ENCODE assay signal across 16 cellular contexts in genomic region chr1:175317795-175318194, GRCh38.
A peak's percentile ranks its signal among the peaks of the same experiment; 100 is the strongest.
DNase-seq lines count a peak whose midpoint lies in the region; ATAC-seq and TF ChIP-seq lines count a peak whose summit lies in the region.
"Had no signal": no experiment of that assay in that cellular context is flagged by ENCODE, and none has a peak within 500 bp of the region (broad histone marks: within the 10 kb centered on the region; RNA-seq: fewer than 3 reads in every experiment).

No MANE protein-coding gene starts in this region.

- H3K4me3 ChIP-seq in HEK293 (ENCODE audit: low read depth, low read length) (no peak overlapping the region), stomach (no peak overlapping the region)
- H3K4me3 ChIP-seq: adrenal gland had no signal

- 41 to 72% (median 49%) methylated on average over 2 of the region's 2 CpGs for WGBS in stomach, 5 donors

- no peak for TF ChIP-seq POLR2A in stomach (IDR thresholded peaks at IDR 0.05)

- no peaks in the 10 kb centered on the region for H3K27me3 ChIP-seq in stomach
- H3K27me3 ChIP-seq: adrenal gland had no signal

- H3K27ac ChIP-seq in HEK293 (ENCODE audit: extremely low read depth, low read depth, low read length), result no peak overlapping the region
- H3K27ac ChIP-seq in stomach, result peak overlapping the region; percentile 60 to 84 (median 69)
- H3K27ac ChIP-seq: adrenal gland had no signal

- no peaks in the 10 kb centered on the region for H3K9me3 Mint-ChIP-seq in activated CD4-positive, alpha-beta memory T cell treated with anti-CD3 and anti-CD28 coated beads for 36 hours
- H3K9me3 Mint-ChIP-seq: activated T-helper 2 cell treated with anti-CD3 and anti-CD28 coated beads, Interferon-gamma antibody, Interleukin-2, Interleukin-4, amounts not matched to agents 10 μg/mL and 5 μg/mL and 100 μg/mL, durations not matched to agents 14 hours and 24 hours and 36 hours; naive thymus-derived CD8-positive, alpha-beta T cell; stimulated activated naive CD8-positive, alpha-beta T cell treated with anti-CD3 and anti-CD28 coated beads, Interleukin-15, Interleukin-2, amounts not matched to agents 100 ng/mL and 50 ng/mL, for 24 hours had no signal

- no peak overlapping the region for H3K4me3 Mint-ChIP-seq in activated CD4-positive, alpha-beta memory T cell treated with anti-CD3 and anti-CD28 coated beads for 36 hours
- H3K4me3 Mint-ChIP-seq: naive thymus-derived CD8-positive, alpha-beta T cell; stimulated activated naive CD8-positive, alpha-beta T cell treated with anti-CD3 and anti-CD28 coated beads, Interleukin-15, Interleukin-2, amounts not matched to agents 100 ng/mL and 50 ng/mL, for 24 hours had no signal

- no peak overlapping the region for H3K27ac Mint-ChIP-seq in activated CD4-positive, alpha-beta memory T cell treated with anti-CD3 and anti-CD28 coated beads for 36 hours
- H3K27ac Mint-ChIP-seq: activated T-helper 2 cell treated with anti-CD3 and anti-CD28 coated beads, Interferon-gamma antibody, Interleukin-2, Interleukin-4, amounts not matched to agents 10 μg/mL and 5 μg/mL and 100 μg/mL, durations not matched to agents 14 hours and 24 hours and 36 hours; progenitor cell of endocrine pancreas; stimulated activated naive CD8-positive, alpha-beta T cell treated with anti-CD3 and anti-CD28 coated beads, Interleukin-15, Interleukin-2, amounts not matched to agents 100 ng/mL and 50 ng/mL, for 24 hours had no signal

- TF ChIP-seq CTCF in HEK293 (tag by site-specific recombination; IDR thresholded peaks at IDR 0.05) (no peak), stomach (IDR thresholded peaks at IDR 0.05) (no peak)

- peak; percentile 14 for ATAC-seq in esophagus mucosa
- ATAC-seq in GM21423 (IDR thresholded peaks at IDR 0.05; ENCODE audit: unreplicated experiment), result no peak
- ATAC-seq: naive thymus-derived CD8-positive, alpha-beta T cell had no signal

- H3K36me3 ChIP-seq in HEK293 (ENCODE audit: control insufficient read depth in 2 of 2, insufficient read depth in 1 of 2, low read length in 2 of 2) (no peaks in the 10 kb centered on the region), stomach (no peaks in the 10 kb centered on the region)
- H3K36me3 ChIP-seq: adrenal gland had no signal

- peak; percentile 28 for DNase-seq in mucosa of gallbladder (ENCODE audit: low spot score)
- DNase-seq in stomach, result peak; percentile 39
- DNase-seq in activated CD4-positive, alpha-beta memory T cell treated with anti-CD3 and anti-CD28 coated beads for 36 hours, result no peak
- no peak for DNase-seq in central memory CD4-positive, alpha-beta T cell
- no peak for DNase-seq in HEK293T (ENCODE audit: extremely low spot score)
- DNase-seq: activated CD4-positive, CD25-positive, alpha-beta regulatory T cell treated with anti-CD3 and anti-CD28 coated beads, Interleukin-2, amount 50 U/mL, for 72 hours; NCI-H2029; NCI-H446 treated with DMSO at 0.1 percent for 48 hours had no signal

- no peak for TF ChIP-seq EP300 in stomach (IDR thresholded peaks at IDR 0.05)

- POLR2A ChIA-PET in HEK293 (lab: Yijun Ruan, JAX) (interaction anchor here (1.3 kb wide), 1 partner anchor 126 kb away, joined by 3 read pairs; no protein-coding TSS in a partner anchor), HEK293T (lab: Yijun Ruan, JAX) (no interaction called here)
- POLR2A ChIA-PET in activated CD4-positive, alpha-beta memory T cell treated with anti-CD3 and anti-CD28 coated beads for 36 hours (lab: Charles Lee), result interaction anchor here (1.8 kb wide), 2 partner anchors 163 to 166 kb away, joined by 4 to 7 read pairs; no protein-coding TSS in a partner anchor

- peaks cover 14% of the 10 kb centered on the region for H3K4me1 Mint-ChIP-seq in activated CD4-positive, alpha-beta memory T cell treated with anti-CD3 and anti-CD28 coated beads for 36 hours (ENCODE audit: low read depth)

- intact Hi-C loops in stomach (cut with DNase I; ENCODE audit: low total_unique reads), result loop anchor here (2.0 to 10.0 kb wide), 2 partner anchors 163 to 283 kb away; no protein-coding TSS in a partner anchor
- intact Hi-C loops in activated CD4-positive, alpha-beta memory T cell treated with anti-CD3 and anti-CD28 coated beads for 36 hours (cut with micrococcal nuclease), result loop anchor here (2.0 kb wide), 1 partner anchor 289 kb away; no protein-coding TSS in a partner anchor

- CTCF ChIA-PET in HEK293 (lab: Yijun Ruan, JAX), result interaction anchor here (0.5 to 7.6 kb wide), 20 partner anchors 11 to 568 kb away, joined by 3 to 156 read pairs (median 4); no protein-coding TSS in a partner anchor
- CTCF ChIA-PET in activated CD4-positive, alpha-beta memory T cell treated with anti-CD3 and anti-CD28 coated beads for 36 hours (lab: Charles Lee), result interaction anchor here (0.8 to 10.5 kb wide), 25 partner anchors 10 to 288 kb away, joined by 3 to 449 read pairs (median 6); no protein-coding TSS in a partner anchor
- CTCF ChIA-PET in HEK293T (lab: Yijun Ruan, JAX), result interaction anchor here (1.0 to 4.5 kb wide), 5 partner anchors 24 to 172 kb away, joined by 3 to 42 read pairs (median 4); no protein-coding TSS in a partner anchor

- no peaks in the 10 kb centered on the region for H3K9me3 ChIP-seq in HEK293 (ENCODE audit: control insufficient read depth, insufficient read depth, low read depth, low read length)
- no peaks in the 10 kb centered on the region for H3K9me3 ChIP-seq in stomach
- H3K9me3 ChIP-seq: adrenal gland had no signal

- H3K27me3 Mint-ChIP-seq in activated CD4-positive, alpha-beta memory T cell treated with anti-CD3 and anti-CD28 coated beads for 36 hours, result peaks cover 5% of the 10 kb centered on the region

- no peaks in the 10 kb centered on the region for H3K36me3 Mint-ChIP-seq in activated CD4-positive, alpha-beta memory T cell treated with anti-CD3 and anti-CD28 coated beads for 36 hours
- H3K36me3 Mint-ChIP-seq: naive thymus-derived CD8-positive, alpha-beta T cell had no signal

- no peaks in the 10 kb centered on the region for H3K4me1 ChIP-seq in HEK293 (ENCODE audit: control insufficient read depth, insufficient read depth, low read length)
- peaks cover 16 to 23% (median 23%) of the 10 kb centered on the region in 4 donors for H3K4me1 ChIP-seq in stomach

TF ChIP-seq in HEK293, 187 proteins besides CTCF, POLR2A, EP300 and RAD21:
- TF ChIP-seq ZNF629 (tag by site-specific recombination; IDR thresholded peaks at IDR 0.05), result 0 out of 2 replicates have a peak, but pooled peaks have one; percentile 17
- TF ChIP-seq PRDM4 (tag by site-specific recombination; IDR thresholded peaks at IDR 0.05), result no peak

TF ChIP-seq in HEK293T, 16 proteins besides CTCF, POLR2A, EP300 and RAD21:
- TF ChIP-seq FOXA1 (IDR thresholded peaks at IDR 0.05) (no peak), HDGF (IDR thresholded peaks at IDR 0.05; ENCODE audit: borderline replicate concordance) (no peak), ARNT (IDR thresholded peaks at IDR 0.05) (no peak), BHLHE40 (IDR thresholded peaks at IDR 0.05; ENCODE audit: borderline replicate concordance) (no peak), SP1 (IDR thresholded peaks at IDR 0.05) (no peak), FOXK2 (IDR thresholded peaks at IDR 0.05) (no peak), NFRKB (IDR thresholded peaks at IDR 0.05) (no peak), SUZ12 (IDR thresholded peaks at IDR 0.05) (no peak), L3MBTL2 (conservative IDR thresholded peaks at IDR 0.05) (no peak), ZNF384 (IDR thresholded peaks at IDR 0.05) (no peak), LEF1 (IDR thresholded peaks at IDR 0.05; ENCODE audit: borderline replicate concordance) (no peak), TARDBP (IDR thresholded peaks at IDR 0.05) (no peak), ELF4 (IDR thresholded peaks at IDR 0.05) (no peak), FOXM1 (IDR thresholded peaks at IDR 0.05; ENCODE audit: borderline replicate concordance) (no peak), CTBP1 (IDR thresholded peaks at IDR 0.05; ENCODE audit: borderline replicate concordance) (no peak), PKNOX1 (IDR thresholded peaks at IDR 0.05) (no peak)

Comparison
In these comparisons a context has a peak if more than half of its experiments do, and no peak if none do; other contexts are left out.
1. DNase-seq: peak in mucosa of gallbladder (single experiment) and stomach (single experiment); none in activated CD4-positive, alpha-beta memory T cell treated with anti-CD3 and anti-CD28 coated beads for 36 hours (single experiment), central memory CD4-positive, alpha-beta T cell (single experiment) and HEK293T (single experiment).